8 cellular contexts compared by ENCODE assay signal in the genomic region with DNA sequence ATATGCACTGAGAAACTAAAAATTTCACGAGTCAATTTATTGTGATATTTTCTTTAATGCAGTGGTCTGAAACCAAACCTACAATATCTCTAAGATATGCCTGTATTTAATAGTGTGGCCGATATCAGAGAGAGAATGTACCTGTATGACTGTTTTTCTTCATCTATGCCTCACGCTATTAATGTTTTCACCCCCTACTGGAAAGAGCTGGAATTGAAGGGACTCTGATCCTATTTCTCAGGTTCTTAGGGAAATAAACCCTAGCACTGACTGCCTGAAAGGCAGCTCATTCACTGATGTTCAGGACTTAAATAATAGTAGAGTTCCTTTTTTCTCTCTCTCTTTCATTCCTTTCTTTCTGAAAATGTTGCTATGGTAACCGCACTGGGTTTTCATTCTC.
DNase-seq lines count a peak whose midpoint lies in the region; ATAC-seq, FAIRE-seq and TF ChIP-seq lines count a peak whose summit lies in the region.

No MANE protein-coding gene starts in this region.

- H3K27me3 Mint-ChIP-seq in HFFc6 (ENCODE audit: insufficient read depth), result no peaks in the 10 kb centered on the region
- no peaks in the 10 kb centered on the region for H3K27me3 Mint-ChIP-seq in naive thymus-derived CD8-positive, alpha-beta T cell
- H3K27me3 Mint-ChIP-seq in activated T-cell treated with anti-CD3 and anti-CD28 coated beads, Interleukin-2, amount 50 U/mL, for 24 hours, result no peaks in the 10 kb centered on the region

- DNase-seq in GM10248 (ENCODE audit: extremely low spot score) (no peak), HFFc6 (no peak), keratinocyte (ENCODE audit: low read depth, low spot score) (no peak), NCI-H2196 (lab: John Stamatoyannopoulos, UW; ENCODE audit: unreplicated experiment) (no peak)
- no peak for DNase-seq in stimulated activated CD8-positive, alpha-beta memory T cell treated with anti-CD3 and anti-CD28 coated beads, Interleukin-4, amount 100 ng/mL, for 48 hours
- no peak for DNase-seq in naive thymus-derived CD8-positive, alpha-beta T cell
- DNase-seq in activated T-cell treated with anti-CD3 and anti-CD28 coated beads, Interleukin-2, amount 50 U/mL, for 24 hours, result no peak

- dilution Hi-C loops in keratinocyte (cut with MboI; ENCODE audit: extremely low pct_ligation_motif_present, low sequenced_read_pairs), result no loop called here

- H3K4me3 Mint-ChIP-seq in HFFc6, result no peak overlapping the region
- no peak overlapping the region for H3K4me3 Mint-ChIP-seq in naive thymus-derived CD8-positive, alpha-beta T cell
- H3K4me3 Mint-ChIP-seq in activated T-cell treated with anti-CD3 and anti-CD28 coated beads, Interleukin-2, amount 50 U/mL, for 24 hours, result no peak overlapping the region

- H3K27ac Mint-ChIP-seq in HFFc6, result no peak overlapping the region
- no peak overlapping the region for H3K27ac Mint-ChIP-seq in naive thymus-derived CD8-positive, alpha-beta T cell
- no peak overlapping the region for H3K27ac Mint-ChIP-seq in activated T-cell treated with anti-CD3 and anti-CD28 coated beads, Interleukin-2, amount 50 U/mL, for 24 hours

- H3K4me1 Mint-ChIP-seq in HFFc6 (ENCODE audit: low read depth), result no peaks in the 10 kb centered on the region
- H3K4me1 Mint-ChIP-seq in naive thymus-derived CD8-positive, alpha-beta T cell, result no peaks in the 10 kb centered on the region
- H3K4me1 Mint-ChIP-seq in activated T-cell treated with anti-CD3 and anti-CD28 coated beads, Interleukin-2, amount 50 U/mL, for 24 hours (ENCODE audit: low read depth), result no peaks in the 10 kb centered on the region

- H3K36me3 ChIP-seq in OCI-LY3 (replicated peaks; ENCODE audit: low read depth, low read length), result no peaks in the 10 kb centered on the region
- H3K36me3 ChIP-seq in keratinocyte (ENCODE audit: control insufficient read depth in 2 of 2, extremely low read depth in 1 of 2, insufficient read depth in 2 of 2, low read length in 2 of 2), result no peaks in the 10 kb centered on the region

- H4K20me1 ChIP-seq in OCI-LY3 (ENCODE audit: insufficient read depth, low read length) (no peaks in the 10 kb centered on the region), keratinocyte (ENCODE audit: control insufficient read depth, extremely low read depth, insufficient read depth, low read length) (no peaks in the 10 kb centered on the region)

- no peaks in the 10 kb centered on the region for H3K36me3 Mint-ChIP-seq in HFFc6 (ENCODE audit: low read depth)
- no peaks in the 10 kb centered on the region for H3K36me3 Mint-ChIP-seq in naive thymus-derived CD8-positive, alpha-beta T cell
- no peaks in the 10 kb centered on the region for H3K36me3 Mint-ChIP-seq in activated T-cell treated with anti-CD3 and anti-CD28 coated beads, Interleukin-2, amount 50 U/mL, for 24 hours (ENCODE audit: low read depth)

- H2AFZ ChIP-seq in OCI-LY3 (ENCODE audit: low read depth, low read length) (no peak overlapping the region), keratinocyte (ENCODE audit: control insufficient read depth, low read length) (no peak overlapping the region)

- no peak overlapping the region for H3K4me2 ChIP-seq in OCI-LY3 (ENCODE audit: low read length)
- H3K4me2 ChIP-seq in keratinocyte (ENCODE audit: control insufficient read depth, extremely low read depth, insufficient read depth, low read depth, low read length), result no peak overlapping the region

- H3K9me3 Mint-ChIP-seq in HFFc6, result peaks cover 30% of the 10 kb centered on the region
- H3K9me3 Mint-ChIP-seq in naive thymus-derived CD8-positive, alpha-beta T cell, result peaks cover 0 to 26% (median 14%) of the 10 kb centered on the region in 9 donors
- H3K9me3 Mint-ChIP-seq in activated T-cell treated with anti-CD3 and anti-CD28 coated beads, Interleukin-2, amount 50 U/mL, for 24 hours, result peaks cover 22% of the 10 kb centered on the region

- no peaks in the 10 kb centered on the region for H3K79me2 ChIP-seq in OCI-LY3 (ENCODE audit: low read length)
- H3K79me2 ChIP-seq in keratinocyte (ENCODE audit: control insufficient read depth, insufficient read depth, low read length), result no peaks in the 10 kb centered on the region

- H3K9me3 ChIP-seq in OCI-LY3 (ENCODE audit: insufficient read depth, low read length), result no peaks in the 10 kb centered on the region
- no peaks in the 10 kb centered on the region for H3K9me3 ChIP-seq in keratinocyte (ENCODE audit: control insufficient read depth, low read depth, low read length)

- H3K4me3 ChIP-seq in OCI-LY3 (ENCODE audit: low read length) (no peak overlapping the region), keratinocyte (ENCODE audit: control insufficient read depth in 2 of 3, extremely low read depth in 1 of 3, insufficient read depth in 2 of 3, low read depth in 1 of 3, low read length in 3 of 3) (no peak overlapping the region)

- POLR2A ChIA-PET in GM10248 (lab: Yijun Ruan, JAX), result no interaction called here
- POLR2A ChIA-PET in naive thymus-derived CD8-positive, alpha-beta T cell (lab: Charles Lee), result no interaction called here

- H3K27ac ChIP-seq in OCI-LY3 (ENCODE audit: low read length), result no peak overlapping the region
- H3K27ac ChIP-seq in keratinocyte (ENCODE audit: control insufficient read depth, insufficient read depth, low read length), result no peak overlapping the region

- H3K27me3 ChIP-seq in OCI-LY3 (ENCODE audit: low read depth, low read length) (no peaks in the 10 kb centered on the region), keratinocyte (ENCODE audit: control insufficient read depth, extremely low read depth, insufficient read depth, low read length) (no peaks in the 10 kb centered on the region)

- H3K9ac ChIP-seq in OCI-LY3 (ENCODE audit: low read length) (no peak overlapping the region), keratinocyte (ENCODE audit: control insufficient read depth, extremely low read depth, insufficient read depth, low read length) (no peak overlapping the region)

- TF ChIP-seq CTCF in GM10248 (IDR thresholded peaks at IDR 0.05; ENCODE audit: control extremely low read depth, extremely low read depth, low read depth, missing control alignments) (peak; percentile 10), HFFc6 (IDR thresholded peaks at IDR 0.05) (peak; percentile 50), OCI-LY3 (IDR thresholded peaks at IDR 0.05; ENCODE audit: low read depth, low read length) (peak; percentile 40), keratinocyte (optimal IDR thresholded peaks at IDR 0.05 in 1 of 3, IDR thresholded peaks at IDR 0.05 in 1 of 3, conservative IDR thresholded peaks at IDR 0.05 in 1 of 3; ENCODE audit: extremely low read depth in 1 of 3, insufficient read depth in 2 of 3, low read length in 3 of 3) (peak in 2 of 3 experiments; percentile 29 to 51)

- H3K9me1 ChIP-seq in keratinocyte (ENCODE audit: control insufficient read depth, extremely low read depth, insufficient read depth, low read length), result no peaks in the 10 kb centered on the region

- no peak for FAIRE-seq in keratinocyte (lab: Jason Lieb, UNC)

- ATAC-seq in naive thymus-derived CD8-positive, alpha-beta T cell, result no peak

- no peaks in the 10 kb centered on the region for H3K4me1 ChIP-seq in OCI-LY3 (ENCODE audit: low read length)
- H3K4me1 ChIP-seq in keratinocyte (ENCODE audit: control insufficient read depth, extremely low read depth, insufficient read depth, low read length), result no peaks in the 10 kb centered on the region

- CTCF ChIA-PET in GM10248 (lab: Yijun Ruan, JAX), result interaction anchor here (0.7 to 1.6 kb wide), 2 partner anchors 14 to 29 kb away, joined by 3 read pairs; no protein-coding TSS in a partner anchor
